Comparison of ENCODE assay signal across 22 cellular contexts in genomic region chr18:78780719-78781600, GRCh38.
DNase-seq lines count a peak whose midpoint lies in the region; ATAC-seq and TF ChIP-seq lines count a peak whose summit lies in the region.
"Had no signal": no experiment of that assay in that cellular context is flagged by ENCODE, and none has a peak within 500 bp of the region (broad histone marks: within the 10 kb centered on the region; RNA-seq: fewer than 3 reads in every experiment).

No MANE protein-coding gene starts in this region.

- no peak overlapping the region for H3K4me3 Mint-ChIP-seq in immature natural killer cell
- H3K4me3 Mint-ChIP-seq: CD8-positive, alpha-beta memory T cell had no signal

- DNase-seq in activated effector memory CD4-positive, alpha-beta T cell treated with anti-CD3 and anti-CD28 coated beads, Interleukin-2, amount 50 U/mL, for 16 hours = peak; percentile 21
- no peak for DNase-seq in activated effector memory CD4-positive, alpha-beta T cell treated with Interleukin-2 at 50 U/mL for 16 hours
- DNase-seq in mesenteric fat pad (ENCODE audit: low spot score) (peak; percentile 88), sciatic nerve (ENCODE audit: low spot score) (peak; percentile 53), immature natural killer cell (no peak), testis (no peak)
- DNase-seq: 8988T; AML-193; C1 segment of cervical spinal cord; Calu3; CD8-positive, alpha-beta memory T cell; DMS153; GDM1; IMR-90; NCI-H1105 treated with DMSO at 0.1 percent for 48 hours; NCI-H2081; NCI-H2171 treated with DMSO at 0.1 percent for 48 hours; NCI-H526; SJCRH30 had no signal

- no peaks in the 10 kb centered on the region for H3K27me3 ChIP-seq in testis
- H3K27me3 ChIP-seq: Peyer's patch, SJCRH30 had no signal

- ATAC-seq in sciatic nerve (no peak), GM19455 (IDR thresholded peaks at IDR 0.05; ENCODE audit: unreplicated experiment) (no peak)

- 68 to 73% methylated on average over 42 of the region's 42 CpGs for WGBS in testis, 2 donors

- TF ChIP-seq POLR2A in testis (IDR thresholded peaks at IDR 0.05) = no peak

- intact Hi-C loops in sciatic nerve (cut with DNase I) = no loop called here
- intact Hi-C loops in testis (cut with DNase I; ENCODE audit: low total_unique reads) = no loop called here

- H3K27ac ChIP-seq in testis = no peak overlapping the region
- H3K27ac ChIP-seq: KMS-11, Peyer's patch, SJCRH30 had no signal

- H3K9me3 ChIP-seq in testis = no peaks in the 10 kb centered on the region
- H3K9me3 ChIP-seq: Peyer's patch, SJCRH30 had no signal

- peaks cover 0 to 6% (median 2%) of the 10 kb centered on the region in 3 donors for H3K27me3 Mint-ChIP-seq in immature natural killer cell (ENCODE audit: low read depth in 3 of 3)

- peaks cover 0 to 2% (median 0%) of the 10 kb centered on the region in 6 donors for H3K9me3 Mint-ChIP-seq in immature natural killer cell
- H3K9me3 Mint-ChIP-seq: CD8-positive, alpha-beta memory T cell had no signal

- no peaks in the 10 kb centered on the region for H3K4me1 Mint-ChIP-seq in immature natural killer cell
- H3K4me1 Mint-ChIP-seq: CD8-positive, alpha-beta memory T cell had no signal

- no peaks in the 10 kb centered on the region for H3K4me1 ChIP-seq in testis
- H3K4me1 ChIP-seq: Peyer's patch, SJCRH30 had no signal

- no peaks in the 10 kb centered on the region for H3K36me3 Mint-ChIP-seq in immature natural killer cell
- H3K36me3 Mint-ChIP-seq: CD8-positive, alpha-beta memory T cell had no signal

- H3K4me3 ChIP-seq in testis = no peak overlapping the region
- H3K4me3 ChIP-seq: Peyer's patch, SJCRH30 had no signal

- no peak overlapping the region for H3K27ac Mint-ChIP-seq in immature natural killer cell
- H3K27ac Mint-ChIP-seq: CD8-positive, alpha-beta memory T cell had no signal

- no peaks in the 10 kb centered on the region for H3K36me3 ChIP-seq in testis (ENCODE audit: low read depth, missing control alignments)
- H3K36me3 ChIP-seq: Peyer's patch, SJCRH30 had no signal

- TF ChIP-seq CTCF in testis (IDR thresholded peaks at IDR 0.05) = no peak

Comparison
In these comparisons a context has a peak if more than half of its experiments do, and no peak if none do; other contexts are left out.
1. DNase-seq: peak in activated effector memory CD4-positive, alpha-beta T cell treated with anti-CD3 and anti-CD28 coated beads, Interleukin-2, amount 50 U/mL, for 16 hours (single experiment), mesenteric fat pad (single experiment) and sciatic nerve (single experiment); none in activated effector memory CD4-positive, alpha-beta T cell treated with Interleukin-2 at 50 U/mL for 16 hours (single experiment), immature natural killer cell (0 of 3) and testis (single experiment).